8 cellular contexts compared by ENCODE assay signal in genomic region chr3:135759651-135760050, GRCh38.
"Had no signal": no experiment of that assay in that cellular context is flagged by ENCODE, and none has a peak within 500 bp of the region (broad histone marks: within the 10 kb centered on the region; RNA-seq: fewer than 3 reads in every experiment).

No MANE protein-coding gene starts in this region.

- ATAC-seq: GM23338, K562 had no signal

- FAIRE-seq: H1, H54, K562 had no signal

- DNase-seq: H9, HCEC 1CT, IMR-90, KG1 had no signal

- H3K4me3 ChIP-seq: GM23338, K562 had no signal

- H3K27ac Mint-ChIP-seq: GM23338 had no signal

- H3K4me3 Mint-ChIP-seq: GM23338, H9 had no signal
